8 cellular contexts compared by ENCODE assay signal in genomic region chr20:57622579-57623381, GRCh38. TPM values are rescaled to one million over a fixed set of nuclear protein-coding genes. Genes with fewer than 3 reads are reported as not detected.
DNase-seq lines count a peak whose midpoint lies in the region; ATAC-seq and TF ChIP-seq lines count a peak whose summit lies in the region.

No MANE protein-coding gene starts in this region.

- ATAC-seq in Right ventricle myocardium inferior (peak; percentile 59), GM18520 (IDR thresholded peaks at IDR 0.05; ENCODE audit: unreplicated experiment) (no peak), HG02588 (IDR thresholded peaks at IDR 0.05; ENCODE audit: unreplicated experiment) (no peak)

- H3K4me2 ChIP-seq in osteoblast (ENCODE audit: insufficient read depth, low read length) = no peak overlapping the region

- no peaks in the 10 kb centered on the region for H3K79me2 ChIP-seq in osteoblast (ENCODE audit: insufficient read depth, low read length)

- TF ChIP-seq CTCF in esophagus squamous epithelium (IDR thresholded peaks at IDR 0.05) (peak; percentile 57 to 85 (median 72)), osteoblast (IDR thresholded peaks at IDR 0.05; ENCODE audit: extremely low read depth, low read depth, low read length) (peak; percentile 55)

- TF ChIP-seq POLR2A in esophagus squamous epithelium (IDR thresholded peaks at IDR 0.05) = no peak

- peak overlapping the region; percentile 15 for H2AFZ ChIP-seq in osteoblast (ENCODE audit: low read length)

- H3K36me3 ChIP-seq in esophagus squamous epithelium (no peaks in the 10 kb centered on the region), osteoblast (ENCODE audit: insufficient read depth, low read length) (no peaks in the 10 kb centered on the region)

- H3K4me1 ChIP-seq in esophagus squamous epithelium (peaks cover 8 to 54% (median 34%) of the 10 kb centered on the region in 3 donors), osteoblast (ENCODE audit: insufficient read depth, low read length) (peaks cover 2% of the 10 kb centered on the region)

- H4K20me1 ChIP-seq in osteoblast (ENCODE audit: insufficient read depth, low read length) = no peaks in the 10 kb centered on the region

- DNase-seq in Right ventricle myocardium inferior (ENCODE audit: missing footprints) (peak; percentile 78), cardiac septum (ENCODE audit: low spot score) (no peak), NCI-H748 (lab: John Stamatoyannopoulos, UW; ENCODE audit: unreplicated experiment) (peak; percentile 65), esophagus squamous epithelium (lab: John Stamatoyannopoulos, UW) (no peak), osteoblast (ENCODE audit: insufficient read length, low spot score, missing footprints) (no peak)
- DNase-seq in activated CD8-positive, alpha-beta memory T cell treated with anti-CD3 and anti-CD28 coated beads, Interleukin-2, amount 50 U/mL, for 48 hours = peak; percentile 85

- intact Hi-C loops in Right ventricle myocardium inferior (cut with DNase I) (no loop called here), cardiac septum (cut with DNase I) (loop anchor here (10.0 kb wide), 1 partner anchor 552 kb away; no protein-coding TSS in a partner anchor), esophagus squamous epithelium (cut with DNase I) (no loop called here)

- 40 to 49% methylated on average over 7 to 12 of the region's 14 CpGs for WGBS in esophagus squamous epithelium, 2 donors

- H3K4me3 ChIP-seq in esophagus squamous epithelium (no peak overlapping the region), osteoblast (ENCODE audit: insufficient read depth, low read length) (no peak overlapping the region)

- H3K9me3 ChIP-seq in esophagus squamous epithelium (peaks cover 0 to 4% (median 0%) of the 10 kb centered on the region in 3 donors), osteoblast (ENCODE audit: low read depth, low read length) (no peaks in the 10 kb centered on the region)

- H3K27ac ChIP-seq in esophagus squamous epithelium = no peak overlapping the region
- H3K27ac ChIP-seq in osteoblast (ENCODE audit: low read depth, low read length) = no peak overlapping the region

- H3K27me3 ChIP-seq in esophagus squamous epithelium (peaks cover 0 to 7% (median 0%) of the 10 kb centered on the region in 4 donors), osteoblast (ENCODE audit: insufficient read depth, low read length) (peaks cover 4% of the 10 kb centered on the region)

RNA-seq across cellular contexts. Expression of gene ZBP1, which starts 2.6 kb away (rescaled TPM):
- total RNA-seq in Right ventricle myocardium inferior (0.22 TPM), cardiac septum (0.43 TPM), esophagus squamous epithelium (1 to 10 TPM in 1 of 4 donors, under 1 TPM in 3; 0.08 to 1.7 (median 0.23) TPM), osteoblast (not detected in 2 replicates)

Comparison
In these comparisons a context has a peak if more than half of its experiments do, and no peak if none do; other contexts are left out.
1. DNase-seq: peak in Right ventricle myocardium inferior (single experiment), NCI-H748 (single experiment) and activated CD8-positive, alpha-beta memory T cell treated with anti-CD3 and anti-CD28 coated beads, Interleukin-2, amount 50 U/mL, for 48 hours (single experiment); none in cardiac septum (single experiment), esophagus squamous epithelium (single experiment) and osteoblast (single experiment).